ENCODE assay signal across 8 cellular contexts in genomic region chr1:159924791-159925712, GRCh38. TPM values are rescaled to one million over a fixed set of nuclear protein-coding genes. Genes with fewer than 3 reads are reported as not detected.
A peak's percentile ranks its signal among the peaks of the same experiment; 100 is the strongest.
DNase-seq lines count a peak whose midpoint lies in the region; ATAC-seq and TF ChIP-seq lines count a peak whose summit lies in the region.

TAGLN2 (minus strand) TSS chr1:159925507; CDS start chr1:159920509, 4,998 bp downstream.

- intact Hi-C loops in CD8-positive, alpha-beta T cell (cut with DNase I, micrococcal nuclease) = loop anchor here (1.0 to 10.0 kb wide), 12 partner anchors 11 to 1470 kb away; partner anchors contain the start of genes DCAF8 (in 2 of the 2), IGSF8 (in 2 of the 2), IGSF9 (in 2 of the 2) and DUSP23 (in 1 of the 2)
- intact Hi-C loops in Panc1 (cut with micrococcal nuclease; ENCODE audit: unreplicated experiment) = no loop called here
- intact Hi-C loops in esophagus squamous epithelium (cut with DNase I) = no loop called here

- no peak for TF ChIP-seq CTCF in CD8-positive, alpha-beta T cell (IDR thresholded peaks at IDR 0.05)
- TF ChIP-seq CTCF in Panc1 (IDR thresholded peaks at IDR 0.05) = no peak
- peak in 1 of 6 experiments; percentile 1 for TF ChIP-seq CTCF in esophagus squamous epithelium (IDR thresholded peaks at IDR 0.05)

- TSS peak; percentile 74 for BruUV-seq in Panc1 (replicated peaks; lab: Mats Ljungman, UMichigan)

- no peaks in the 10 kb centered on the region for H3K9me3 Mint-ChIP-seq in CD8-positive, alpha-beta T cell
- no peaks in the 10 kb centered on the region for H3K9me3 Mint-ChIP-seq in activated T-cell treated with anti-CD3 and anti-CD28 coated beads, Interleukin-2, amount 50 U/mL, for 72 hours
- H3K9me3 Mint-ChIP-seq in naive thymus-derived CD8-positive, alpha-beta T cell = peaks cover 0 to 2% (median 0%) of the 10 kb centered on the region in 9 donors
- H3K9me3 Mint-ChIP-seq in stimulated activated naive B cell treated with anti-CD40 and anti-IgM and Interleukin-4, amounts not matched to agents 10 μg/mL and 1 μg/mL and 100 μg/mL, for 72 hours = no peaks in the 10 kb centered on the region

- peak within 1 kb of the TSS; percentile 83 for H3K4me3 ChIP-seq in CD8-positive, alpha-beta T cell (ENCODE audit: low read depth, low read length)
- H3K4me3 ChIP-seq in Panc1 (ENCODE audit: low read depth in 2 of 2, low read length in 2 of 2) (peak within 1 kb of the TSS; percentile 81 to 96), esophagus squamous epithelium (peak within 1 kb of the TSS; percentile 63 to 99 (median 87))

- no peaks in the 10 kb centered on the region for H3K27me3 Mint-ChIP-seq in CD8-positive, alpha-beta T cell (ENCODE audit: low read depth)
- no peaks in the 10 kb centered on the region for H3K27me3 Mint-ChIP-seq in activated T-cell treated with anti-CD3 and anti-CD28 coated beads, Interleukin-2, amount 50 U/mL, for 72 hours (ENCODE audit: low read depth)
- H3K27me3 Mint-ChIP-seq in naive thymus-derived CD8-positive, alpha-beta T cell = peaks cover 0 to 5% (median 0%) of the 10 kb centered on the region in 5 donors
- H3K27me3 Mint-ChIP-seq in stimulated activated naive B cell treated with anti-CD40 and anti-IgM and Interleukin-4, amounts not matched to agents 10 μg/mL and 1 μg/mL and 100 μg/mL, for 72 hours = no peaks in the 10 kb centered on the region

- H3K27ac ChIP-seq in CD8-positive, alpha-beta T cell (ENCODE audit: low read depth, low read length) = peak within 1 kb of the TSS; percentile 94
- H3K27ac ChIP-seq in Panc1 (ENCODE audit: low read length) (peak within 1 kb of the TSS; percentile 87), esophagus squamous epithelium (peak within 1 kb of the TSS; percentile 95 to 99 (median 98))

- ATAC-seq in CD8-positive, alpha-beta T cell = peak; percentile 55
- peak; percentile 65 for ATAC-seq in GM19397 (IDR thresholded peaks at IDR 0.05; ENCODE audit: unreplicated experiment)
- ATAC-seq in HG03565 (IDR thresholded peaks at IDR 0.05; ENCODE audit: unreplicated experiment) = peak; percentile 58
- ATAC-seq in Panc1 = peak; percentile 91
- peak; percentile 64 to 71 for ATAC-seq in activated T-cell treated with anti-CD3 and anti-CD28 coated beads, Interleukin-2, amount 50 U/mL, for 72 hours (replicated peaks in 1 of 2)
- peak; percentile 49 to 52 for ATAC-seq in naive thymus-derived CD8-positive, alpha-beta T cell
- ATAC-seq in stimulated activated naive B cell treated with anti-CD40 and anti-IgM and Interleukin-4, amounts not matched to agents 10 μg/mL and 1 μg/mL and 100 μg/mL, for 72 hours (replicated peaks) = peak; percentile 56 to 64

- peak; percentile 82 to 92 (median 85) for DNase-seq in CD8-positive, alpha-beta T cell
- peak; percentile 67 for DNase-seq in Panc1 (ENCODE audit: low read depth, low spot score)
- peak; percentile 94 to 95 for DNase-seq in activated T-cell treated with anti-CD3 and anti-CD28 coated beads, Interleukin-2, amount 50 U/mL, for 72 hours
- DNase-seq in esophagus squamous epithelium (lab: John Stamatoyannopoulos, UW) = peak; percentile 49
- peak; percentile 83 to 94 (median 86) for DNase-seq in naive thymus-derived CD8-positive, alpha-beta T cell
- peak; percentile 89 for DNase-seq in stimulated activated naive B cell treated with anti-CD40 and anti-IgM and Interleukin-4, amounts not matched to agents 10 μg/mL and 1 μg/mL and 100 μg/mL, for 72 hours

- peaks cover 40% of the 10 kb centered on the region for H3K4me1 ChIP-seq in CD8-positive, alpha-beta T cell (ENCODE audit: insufficient read depth, low read length)
- peaks cover 39% of the 10 kb centered on the region for H3K4me1 ChIP-seq in Panc1 (ENCODE audit: control insufficient read depth, insufficient read depth, low read length)
- H3K4me1 ChIP-seq in esophagus squamous epithelium = peaks cover 20 to 78% (median 38%) of the 10 kb centered on the region in 3 donors

- peaks cover 34% of the 10 kb centered on the region for H3K36me3 Mint-ChIP-seq in CD8-positive, alpha-beta T cell
- peaks cover 6 to 28% of the 10 kb centered on the region in 2 donors for H3K36me3 Mint-ChIP-seq in activated T-cell treated with anti-CD3 and anti-CD28 coated beads, Interleukin-2, amount 50 U/mL, for 72 hours (ENCODE audit: insufficient read depth in 2 of 2)
- H3K36me3 Mint-ChIP-seq in naive thymus-derived CD8-positive, alpha-beta T cell = peaks cover 0 to 20% (median 8%) of the 10 kb centered on the region in 3 donors
- H3K36me3 Mint-ChIP-seq in stimulated activated naive B cell treated with anti-CD40 and anti-IgM and Interleukin-4, amounts not matched to agents 10 μg/mL and 1 μg/mL and 100 μg/mL, for 72 hours = peaks cover 28 to 42% of the 10 kb centered on the region in 2 donors

- peak in 3 of 4 donors; percentile 49 to 98 (median 95) for TF ChIP-seq POLR2A in esophagus squamous epithelium (IDR thresholded peaks at IDR 0.05)

- WGBS in esophagus squamous epithelium, 2 donors = 0% methylated on average over 1 to 2 of the region's 57 CpGs

- CTCF ChIA-PET in CD8-positive, alpha-beta T cell (lab: Charles Lee) = interaction anchor here (0.9 to 8.1 kb wide), 6 partner anchors 11 to 160 kb away, joined by 3 to 54 read pairs (median 10); no protein-coding TSS in a partner anchor
- CTCF ChIA-PET in Panc1 (lab: Charles Lee) = interaction anchor here (0.8 to 1.3 kb wide), 2 partner anchors 81 to 83 kb away, joined by 3 to 4 read pairs; no protein-coding TSS in a partner anchor

- H3K27ac Mint-ChIP-seq in CD8-positive, alpha-beta T cell = peak within 1 kb of the TSS; percentile 98
- H3K27ac Mint-ChIP-seq in activated T-cell treated with anti-CD3 and anti-CD28 coated beads, Interleukin-2, amount 50 U/mL, for 72 hours = peak within 1 kb of the TSS; percentile 60
- H3K27ac Mint-ChIP-seq in naive thymus-derived CD8-positive, alpha-beta T cell = peak within 1 kb of the TSS; percentile 98 to 100 (median 100)
- peak within 1 kb of the TSS; percentile 99 for H3K27ac Mint-ChIP-seq in stimulated activated naive B cell treated with anti-CD40 and anti-IgM and Interleukin-4, amounts not matched to agents 10 μg/mL and 1 μg/mL and 100 μg/mL, for 72 hours

- H3K36me3 ChIP-seq in CD8-positive, alpha-beta T cell (ENCODE audit: insufficient read depth, low read length) = peaks cover 15% of the 10 kb centered on the region
- H3K36me3 ChIP-seq in Panc1 (ENCODE audit: control insufficient read depth, insufficient read depth, low read length) (0 out of 2 replicates have a peak, but pooled peaks cover 1% of the 10 kb centered on the region), esophagus squamous epithelium (peaks cover 5 to 41% (median 6%) of the 10 kb centered on the region in 3 donors)

- no peaks in the 10 kb centered on the region for H3K9me3 ChIP-seq in CD8-positive, alpha-beta T cell (ENCODE audit: low read length)
- H3K9me3 ChIP-seq in Panc1 (ENCODE audit: control insufficient read depth, insufficient read depth, low read depth, low read length) (no peaks in the 10 kb centered on the region), esophagus squamous epithelium (no peaks in the 10 kb centered on the region)

- H3K27me3 ChIP-seq in CD8-positive, alpha-beta T cell (ENCODE audit: insufficient read depth, low read length) = no peaks in the 10 kb centered on the region
- no peaks in the 10 kb centered on the region for H3K27me3 ChIP-seq in Panc1 (ENCODE audit: control insufficient read depth, insufficient read depth, low read length)
- no peaks in the 10 kb centered on the region for H3K27me3 ChIP-seq in esophagus squamous epithelium

- peaks cover 53% of the 10 kb centered on the region for H3K4me1 Mint-ChIP-seq in CD8-positive, alpha-beta T cell (ENCODE audit: low read depth)
- H3K4me1 Mint-ChIP-seq in activated T-cell treated with anti-CD3 and anti-CD28 coated beads, Interleukin-2, amount 50 U/mL, for 72 hours (ENCODE audit: low read depth) = peaks cover 51% of the 10 kb centered on the region
- H3K4me1 Mint-ChIP-seq in naive thymus-derived CD8-positive, alpha-beta T cell = peaks cover 42 to 64% (median 51%) of the 10 kb centered on the region in 4 donors
- peaks cover 45 to 66% of the 10 kb centered on the region in 2 donors for H3K4me1 Mint-ChIP-seq in stimulated activated naive B cell treated with anti-CD40 and anti-IgM and Interleukin-4, amounts not matched to agents 10 μg/mL and 1 μg/mL and 100 μg/mL, for 72 hours

- peak within 1 kb of the TSS; percentile 95 for H3K4me3 Mint-ChIP-seq in CD8-positive, alpha-beta T cell
- peak within 1 kb of the TSS; percentile 90 to 96 for H3K4me3 Mint-ChIP-seq in activated T-cell treated with anti-CD3 and anti-CD28 coated beads, Interleukin-2, amount 50 U/mL, for 72 hours
- H3K4me3 Mint-ChIP-seq in naive thymus-derived CD8-positive, alpha-beta T cell = peak within 1 kb of the TSS; percentile 85 to 100 (median 96)
- peak within 1 kb of the TSS; percentile 95 to 97 for H3K4me3 Mint-ChIP-seq in stimulated activated naive B cell treated with anti-CD40 and anti-IgM and Interleukin-4, amounts not matched to agents 10 μg/mL and 1 μg/mL and 100 μg/mL, for 72 hours

- in situ Hi-C loops in Panc1 (cut with HindIII; ENCODE audit: low pct_unique_long_range_greater_than_20kb, low sequenced_read_pairs) = no loop called here

- POLR2A ChIA-PET in CD8-positive, alpha-beta T cell (lab: Charles Lee) = interaction anchor here (1.0 to 3.1 kb wide), 6 partner anchors 11 to 174 kb away, joined by 4 to 14 read pairs (median 4); partner anchors contain the start of genes DUSP23, IGSF8 and SLAMF8
- POLR2A ChIA-PET in Panc1 (lab: Charles Lee) = interaction anchor here (0.6 to 1.0 kb wide), 4 partner anchors 9 to 104 kb away, joined by 3 to 12 read pairs (median 7); no protein-coding TSS in a partner anchor
- POLR2A ChIA-PET in naive thymus-derived CD8-positive, alpha-beta T cell (lab: Charles Lee) = interaction anchor here (0.6 to 3.2 kb wide), 18 partner anchors 10 to 360 kb away, joined by 3 to 22 read pairs (median 6); partner anchors contain the start of genes DUSP23, IGSF8, IGSF9 and PEX19

RNA-seq across cellular contexts. Expression of gene TAGLN2, which starts in this region (rescaled TPM):
- 100 to 1,000 TPM; 235 to 238 TPM for total RNA-seq in CD8-positive, alpha-beta T cell
- total RNA-seq in Panc1 (2021; ENCODE audit: unreplicated experiment) (474 TPM), esophagus squamous epithelium (100 to 1,000 TPM; 308 to 468 (median 357) TPM)
- 550 TPM for polyA plus RNA-seq in Panc1 (2012; ENCODE audit: insufficient read length)
- 100 to 1,000 TPM; 378 to 431 TPM for total RNA-seq in activated T-cell treated with anti-CD3 and anti-CD28 coated beads, Interleukin-2, amount 50 U/mL, for 72 hours
- total RNA-seq in naive thymus-derived CD8-positive, alpha-beta T cell = 100 to 1,000 TPM; 125 to 136 TPM
- polyA plus RNA-seq in naive thymus-derived CD8-positive, alpha-beta T cell = 100 to 1,000 TPM; 477 to 825 (median 609) TPM

Comparison
In these comparisons a context has a peak if more than half of its experiments do, and no peak if none do; other contexts are left out.
1. Peak in every context shown above with its lines: DNase-seq, ATAC-seq, H3K4me3 ChIP-seq and H3K27ac ChIP-seq.
2. intact Hi-C loops: an anchor here in CD8-positive, alpha-beta T cell (1.0 to 10.0 kb wide); none called in Panc1 and esophagus squamous epithelium.